ENCODE assay signal across 8 cellular contexts in genomic region chr7:100478966-100479660, GRCh38. TPM values are rescaled to one million over a fixed set of nuclear protein-coding genes. Genes with fewer than 3 reads are reported as not detected.
DNase-seq lines count a peak whose midpoint lies in the region; ATAC-seq and TF ChIP-seq lines count a peak whose summit lies in the region.

Gene TSC22D4 (minus strand): TSS chr7:100479214. CDS start chr7:100478038, 1,176 bp downstream.

- H3K27me3 ChIP-seq in SU-DHL-6 (ENCODE audit: low read length) (no peaks in the 10 kb centered on the region), osteoblast (ENCODE audit: insufficient read depth, low read length) (no peaks in the 10 kb centered on the region)

- H3K79me2 ChIP-seq in SU-DHL-6 (ENCODE audit: insufficient read depth, low read length) (peaks cover 19% of the 10 kb centered on the region; the same call in 1 of the 2 replicates), osteoblast (ENCODE audit: insufficient read depth, low read length) (peaks cover 49% of the 10 kb centered on the region)

- peak; percentile 56 for ATAC-seq in HG02571 (IDR thresholded peaks at IDR 0.05; ENCODE audit: unreplicated experiment)

- no peaks in the 10 kb centered on the region for H3K9me3 Mint-ChIP-seq in activated naive CD8-positive, alpha-beta T cell treated with anti-CD3 and anti-CD28 coated beads for 36 hours
- H3K9me3 Mint-ChIP-seq in glutamatergic neuron (ENCODE audit: unreplicated experiment), result peaks cover 5% of the 10 kb centered on the region

- H3K4me2 ChIP-seq in SU-DHL-6 (ENCODE audit: low read depth, low read length, poor library complexity, severe bottlenecking) (peak within 1 kb of the TSS; percentile 94), osteoblast (ENCODE audit: insufficient read depth, low read length) (peak within 1 kb of the TSS; percentile 84)

- peak within 1 kb of the TSS; percentile 68 for H2AFZ ChIP-seq in SU-DHL-6 (ENCODE audit: low read depth, low read length, severe bottlenecking)
- H2AFZ ChIP-seq in osteoblast (ENCODE audit: low read length), result peak within 1 kb of the TSS; percentile 82

- DNase-seq in GM03348 (ENCODE audit: low spot score) (peak; percentile 96), NCI-H1105 treated with DMSO at 0.1 percent for 48 hours (lab: John Stamatoyannopoulos, UW) (peak; percentile 88), glutamatergic neuron (peak; percentile 89), osteoblast (ENCODE audit: insufficient read length, low spot score, missing footprints) (peak; percentile 99)
- DNase-seq in activated naive CD8-positive, alpha-beta T cell treated with anti-CD3 and anti-CD28 coated beads for 36 hours, result peak; percentile 92

- H3K9ac ChIP-seq in SU-DHL-6 (ENCODE audit: low read length), result peak within 1 kb of the TSS; percentile 88

- H3K9me3 ChIP-seq in SU-DHL-6 (ENCODE audit: insufficient read depth, low read length), result no peaks in the 10 kb centered on the region
- H3K9me3 ChIP-seq in osteoblast (ENCODE audit: low read depth, low read length), result no peaks in the 10 kb centered on the region

- TF ChIP-seq CTCF in SU-DHL-6 (IDR thresholded peaks at IDR 0.05; ENCODE audit: insufficient read depth, low read length, poor library complexity, severe bottlenecking) (no peak), glutamatergic neuron (IDR thresholded peaks at IDR 0.05; ENCODE audit: partially characterized antibody, unreplicated experiment) (no peak), osteoblast (IDR thresholded peaks at IDR 0.05; ENCODE audit: extremely low read depth, low read depth, low read length) (no peak)

- no peaks in the 10 kb centered on the region for H4K20me1 ChIP-seq in SU-DHL-6 (ENCODE audit: low read depth, low read length)
- peaks cover 28% of the 10 kb centered on the region for H4K20me1 ChIP-seq in osteoblast (ENCODE audit: insufficient read depth, low read length)

- peak within 1 kb of the TSS; percentile 93 for H3K4me3 ChIP-seq in SU-DHL-6 (ENCODE audit: insufficient read depth, low read length, poor library complexity, severe bottlenecking)
- peak within 1 kb of the TSS; percentile 94 for H3K4me3 ChIP-seq in osteoblast (ENCODE audit: insufficient read depth, low read length)

- H3K27me3 Mint-ChIP-seq in activated naive CD8-positive, alpha-beta T cell treated with anti-CD3 and anti-CD28 coated beads for 36 hours, result no peaks in the 10 kb centered on the region
- peaks cover 6% of the 10 kb centered on the region for H3K27me3 Mint-ChIP-seq in glutamatergic neuron (ENCODE audit: unreplicated experiment)

- peak within 1 kb of the TSS; percentile 83 for H3K4me3 Mint-ChIP-seq in activated naive CD8-positive, alpha-beta T cell treated with anti-CD3 and anti-CD28 coated beads for 36 hours
- peak within 1 kb of the TSS; percentile 95 for H3K4me3 Mint-ChIP-seq in glutamatergic neuron (ENCODE audit: unreplicated experiment)

- peaks cover 22% of the 10 kb centered on the region for H3K4me1 ChIP-seq in osteoblast (ENCODE audit: insufficient read depth, low read length)

- peaks cover 18% of the 10 kb centered on the region for H3K36me3 Mint-ChIP-seq in activated naive CD8-positive, alpha-beta T cell treated with anti-CD3 and anti-CD28 coated beads for 36 hours
- H3K36me3 Mint-ChIP-seq in glutamatergic neuron (ENCODE audit: unreplicated experiment), result no peaks in the 10 kb centered on the region

- H3K36me3 ChIP-seq in SU-DHL-6 (ENCODE audit: low read length) (no peaks in the 10 kb centered on the region), osteoblast (ENCODE audit: insufficient read depth, low read length) (peaks cover 9% of the 10 kb centered on the region)

- H3K4me1 Mint-ChIP-seq in activated naive CD8-positive, alpha-beta T cell treated with anti-CD3 and anti-CD28 coated beads for 36 hours, result peaks cover 37% of the 10 kb centered on the region
- H3K4me1 Mint-ChIP-seq in glutamatergic neuron (ENCODE audit: low read depth, unreplicated experiment), result peaks cover 14% of the 10 kb centered on the region

- H3F3A ChIP-seq in SU-DHL-6 (ENCODE audit: insufficient read depth), result peaks cover 9% of the 10 kb centered on the region; the same call in 1 of the 2 replicates

- H3K27ac ChIP-seq in SU-DHL-6 (ENCODE audit: low read depth, low read length), result peak within 1 kb of the TSS; percentile 54
- H3K27ac ChIP-seq in osteoblast (ENCODE audit: low read depth, low read length), result peak within 1 kb of the TSS; percentile 75
- peak within 1 kb of the TSS; percentile 86 for H3K27ac ChIP-seq in temporal lobe (ENCODE audit: low read depth, low read length)

- no peaks in the 10 kb centered on the region for H3K9me2 ChIP-seq in SU-DHL-6 (replicated peaks; ENCODE audit: insufficient read depth, low read length)

- peak within 1 kb of the TSS; percentile 92 for H3K27ac Mint-ChIP-seq in activated naive CD8-positive, alpha-beta T cell treated with anti-CD3 and anti-CD28 coated beads for 36 hours
- H3K27ac Mint-ChIP-seq in glutamatergic neuron (ENCODE audit: unreplicated experiment), result peak within 1 kb of the TSS; percentile 59

RNA-seq across cellular contexts. Expression of gene TSC22D4, which starts in this region (rescaled TPM):
- total RNA-seq in activated naive CD8-positive, alpha-beta T cell treated with anti-CD3 and anti-CD28 coated beads for 36 hours, result 10 to 100 TPM; 81.4 to 83.7 TPM
- 39.6 TPM for total RNA-seq in glutamatergic neuron (ENCODE audit: unreplicated experiment)
- total RNA-seq in osteoblast, result 18.5 and 19.4 TPM in 2 replicates
- 8.4 TPM for total RNA-seq in temporal lobe

Comparison
In these comparisons a context has a peak if more than half of its experiments do, and no peak if none do; other contexts are left out.
1. Peak in every context shown above with its lines: DNase-seq, ATAC-seq, H3K4me3 ChIP-seq and H3K27ac ChIP-seq.